Comparison of ENCODE assay signal across 20 cellular contexts in the genomic region with DNA sequence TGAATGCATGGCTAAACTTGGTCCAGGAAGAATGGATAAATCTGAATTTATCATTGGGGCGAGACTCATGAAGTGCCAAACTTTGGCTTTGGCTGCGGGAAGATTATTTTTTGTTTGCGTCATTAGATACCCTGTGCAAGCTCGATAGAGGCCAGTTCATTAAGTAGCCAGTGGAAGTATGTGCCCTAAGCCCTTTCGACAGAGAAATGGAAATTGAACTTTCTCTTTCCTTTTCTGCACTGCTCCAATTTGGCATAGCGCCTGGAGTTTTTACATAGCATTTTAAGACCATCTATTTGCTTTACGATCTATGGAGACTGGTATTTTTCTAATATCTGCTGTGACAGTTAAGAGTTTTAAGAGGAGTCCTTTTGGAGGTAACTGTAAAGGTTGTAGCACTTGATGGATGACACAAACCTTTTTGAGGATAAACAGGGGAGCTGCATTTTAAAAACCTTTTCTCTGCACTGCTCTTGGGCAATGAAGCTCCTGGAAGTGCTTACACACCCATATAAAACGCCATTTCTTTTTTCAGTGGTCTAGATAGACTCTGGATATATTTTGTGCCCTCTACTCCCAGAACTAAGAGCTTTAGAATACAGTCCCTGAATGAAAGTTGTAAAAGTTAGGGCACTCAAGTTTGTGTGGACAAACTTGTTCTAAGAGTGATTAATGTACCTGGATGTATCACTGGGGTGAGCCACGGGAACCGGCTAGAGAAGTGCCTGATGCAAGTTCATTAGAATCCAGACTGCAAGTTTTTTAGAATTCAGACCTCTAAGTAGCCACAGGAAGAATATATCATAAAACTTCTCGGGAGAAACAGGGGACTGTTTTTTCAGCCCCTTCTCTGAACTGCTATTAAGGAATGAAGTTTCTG. TPM values are rescaled to one million over a fixed set of nuclear protein-coding genes. Genes with fewer than 3 reads are reported as not detected.
DNase-seq lines count a peak whose midpoint lies in the region; ATAC-seq, FAIRE-seq and TF ChIP-seq lines count a peak whose summit lies in the region.
"Had no signal": no experiment of that assay in that cellular context is flagged by ENCODE, and none has a peak within 500 bp of the region (broad histone marks: within the 10 kb centered on the region; RNA-seq: fewer than 3 reads in every experiment).

No MANE protein-coding gene starts in this region.

- FAIRE-seq in bronchial epithelial cell (lab: Jason Lieb, UNC): no peak
- FAIRE-seq: A204.1, GM12878, K562 had no signal

- H3K36me3 Mint-ChIP-seq in GM23338 (ENCODE audit: low read depth): peaks cover 6% of the 10 kb centered on the region; the same call in 1 of the 3 replicates

- peaks cover 7% of the 10 kb centered on the region for H3K9me3 Mint-ChIP-seq in GM23338

- H3K27ac Mint-ChIP-seq in GM23338: no peak overlapping the region
- H3K27ac Mint-ChIP-seq: CD4-positive, alpha-beta T cell had no signal

- no peak overlapping the region for H3K27ac ChIP-seq in GM23338 (ENCODE audit: low read depth)
- peak overlapping the region; percentile 4 for H3K27ac ChIP-seq in rectal smooth muscle tissue (ENCODE audit: low read depth, low read length)

- ATAC-seq in GM23338: no peak
- ATAC-seq: GM12878, K562 had no signal

- peak overlapping the region; percentile 72; the same call in 1 of the 2 replicates for H2AFZ ChIP-seq in GM23338

- H3K4me1 ChIP-seq in GM23338 (ENCODE audit: insufficient read depth): no peaks in the 10 kb centered on the region
- peaks cover 6% of the 10 kb centered on the region for H3K4me1 ChIP-seq in rectal smooth muscle tissue (ENCODE audit: control insufficient read depth, insufficient read depth, low read length)
- H3K4me1 ChIP-seq: BE2C, Caco-2 had no signal

- no peak overlapping the region for H3K4me3 ChIP-seq in GM23338
- no peak overlapping the region for H3K4me3 ChIP-seq in bronchial epithelial cell (ENCODE audit: low read depth, low read length)
- H3K4me3 ChIP-seq in rectal smooth muscle tissue (ENCODE audit: low read length): peak overlapping the region; percentile 17
- H3K4me3 ChIP-seq: GM12878, K562 had no signal

- H3F3A ChIP-seq in GM23338 (replicated peaks; ENCODE audit: low read depth): no peaks in the 10 kb centered on the region

- H3K9ac ChIP-seq in rectal smooth muscle tissue (ENCODE audit: low read length): no peak overlapping the region

- no peaks in the 10 kb centered on the region for H3K79me2 ChIP-seq in GM23338 (replicated peaks; ENCODE audit: insufficient read depth)

- no peak overlapping the region for H3K4me2 ChIP-seq in GM23338

- H3K27me3 Mint-ChIP-seq in GM23338 (ENCODE audit: insufficient read depth, low read depth, poor library complexity): peaks cover 2% of the 10 kb centered on the region
- H3K27me3 Mint-ChIP-seq: CD4-positive, alpha-beta T cell had no signal

- H3K27me3 ChIP-seq in GM23338 (ENCODE audit: insufficient read depth) (no peaks in the 10 kb centered on the region), bronchial epithelial cell (ENCODE audit: control insufficient read depth, insufficient read depth, low read length) (no peaks in the 10 kb centered on the region), rectal smooth muscle tissue (ENCODE audit: control insufficient read depth, insufficient read depth, low read length) (no peaks in the 10 kb centered on the region)

- H3K9me2 ChIP-seq in GM23338 (ENCODE audit: insufficient read depth): no peaks in the 10 kb centered on the region

- no peaks in the 10 kb centered on the region for H4K20me1 ChIP-seq in GM23338 (replicated peaks; ENCODE audit: insufficient read depth)

- no peak for DNase-seq in GM23338 (ENCODE audit: low spot score)
- peak; percentile 15 for DNase-seq in bronchial epithelial cell (ENCODE audit: low read depth)
- peak; percentile 7 for DNase-seq in iris pigment epithelial cell (ENCODE audit: low read depth)
- no peak for DNase-seq in putamen (ENCODE audit: low spot score)
- no peak for DNase-seq in cortex of kidney (lab: John Stamatoyannopoulos, UW)
- DNase-seq in superior temporal gyrus (ENCODE audit: extremely low spot score): no peak
- DNase-seq: BE2C; Caco-2; CD4-positive, alpha-beta T cell; GOT3; NCI-H1105 treated with DMSO at 0.1 percent for 48 hours; NCI-H1694; NCI-H2081 treated with DMSO at 0.1 percent for 48 hours; NK-92 treated with Interleukin-12 subunit alpha and Interleukin-12 subunit beta, amount 100 ng/mL, for 24 hours; SHP77 treated with DMSO at 0.1 percent for 48 hours had no signal

- TF ChIP-seq CTCF in GM23338 (conservative IDR thresholded peaks at IDR 0.05; ENCODE audit: low read depth in 2 of 2): no peak
- TF ChIP-seq CTCF in bronchial epithelial cell (IDR thresholded peaks at IDR 0.05; ENCODE audit: insufficient read depth, low read length, severe bottlenecking): no peak

- H3K4me1 Mint-ChIP-seq in GM23338: peaks cover 3% of the 10 kb centered on the region; the same call in 1 of the 3 replicates

- H3K36me3 ChIP-seq in GM23338 (ENCODE audit: insufficient read depth) (no peaks in the 10 kb centered on the region), bronchial epithelial cell (ENCODE audit: control insufficient read depth, insufficient read depth, low read length) (no peaks in the 10 kb centered on the region), rectal smooth muscle tissue (ENCODE audit: control insufficient read depth, insufficient read depth, low read length) (no peaks in the 10 kb centered on the region)
- H3K36me3 ChIP-seq: BE2C had no signal

- H3K4me3 Mint-ChIP-seq in GM23338: no peak overlapping the region
- H3K4me3 Mint-ChIP-seq: CD4-positive, alpha-beta T cell had no signal

TF ChIP-seq in GM23338, 12 proteins besides CTCF, POLR2A, EP300 and RAD21 (continues in another document):
- no peak for TF ChIP-seq EZH2phosphoT487 (IDR thresholded peaks at IDR 0.05; ENCODE audit: unreplicated experiment)
- no peak for TF ChIP-seq JUNB (IDR thresholded peaks at IDR 0.05; ENCODE audit: unreplicated experiment)
- no peak for TF ChIP-seq NANOG (IDR thresholded peaks at IDR 0.05; ENCODE audit: borderline replicate concordance)
- TF ChIP-seq CREB1 (CRISPR knock-in tag; IDR thresholded peaks at IDR 0.05; ENCODE audit: low read depth): no peak
- TF ChIP-seq REST (IDR thresholded peaks at IDR 0.05; ENCODE audit: unreplicated experiment): no peak
- TF ChIP-seq POLR2AphosphoS5 (IDR thresholded peaks at IDR 0.05; ENCODE audit: low read depth): no peak
- no peak for TF ChIP-seq EZH2 (IDR thresholded peaks at IDR 0.05; ENCODE audit: low read depth, unreplicated experiment)
- no peak for TF ChIP-seq STAT1 (IDR thresholded peaks at IDR 0.05; ENCODE audit: unreplicated experiment)
- TF ChIP-seq ZNF331 (CRISPR knock-in tag; IDR thresholded peaks at IDR 0.05; ENCODE audit: low read depth): no peak

RNA-seq across cellular contexts. Expression of gene CFHR3, which starts 41.3 kb away (rescaled TPM):
- 0.17 and 2.0 TPM in 2 replicates for total RNA-seq in GM23338 (2014; rRNA removed; shearing (Covaris generic))
- 1.4 and 2.2 TPM in 2 replicates for polyA plus RNA-seq in GM23338 (2016; fragmentation: Nextera tagmentation; extraction: Ambion mirVana)
- not detected in 2 replicates for total RNA-seq in bronchial epithelial cell
- total RNA-seq: Caco-2; CD4-positive, alpha-beta T cell; Daoy had no signal
- polyA plus RNA-seq: GM12878 had no signal

Comparison
In these comparisons a context has a peak if more than half of its experiments do, and no peak if none do; other contexts are left out.
1. DNase-seq: peak in bronchial epithelial cell (single experiment) and iris pigment epithelial cell (single experiment); none in GM23338 (single experiment), putamen (single experiment), cortex of kidney (single experiment) and superior temporal gyrus (single experiment).